In the genomic region with DNA sequence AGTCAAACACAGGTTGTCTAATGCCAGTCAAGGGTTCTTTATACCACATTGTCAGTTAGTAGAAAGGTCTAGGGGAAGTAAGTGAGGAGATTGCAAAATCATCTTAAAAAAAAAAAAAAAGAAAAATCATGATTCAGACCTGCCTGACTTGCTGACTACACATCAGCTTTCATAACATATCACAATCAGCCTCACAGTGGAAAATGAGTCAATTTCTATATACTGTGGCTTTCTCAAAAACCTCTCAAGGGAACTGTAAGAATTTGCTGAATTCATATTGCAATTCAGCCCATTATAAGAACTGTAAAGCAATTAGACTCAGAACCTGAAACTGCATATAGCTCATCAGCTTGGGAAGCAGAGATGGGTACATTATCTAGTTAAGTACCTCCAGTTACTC, we compare ENCODE assay signal across 13 cellular contexts.
A peak's percentile ranks its signal among the peaks of the same experiment; 100 is the strongest.
DNase-seq lines count a peak whose midpoint lies in the region; TF ChIP-seq lines count a peak whose summit lies in the region.
"Had no signal": no experiment of that assay in that cellular context is flagged by ENCODE, and none has a peak within 500 bp of the region (broad histone marks: within the 10 kb centered on the region; RNA-seq: fewer than 3 reads in every experiment).

No MANE protein-coding gene starts in this region.

- DNase-seq in Caki2 (ENCODE audit: low read depth) (peak; percentile 35), MV-4-11 (lab: John Stamatoyannopoulos, UW) (peak; percentile 71), caudate nucleus (lab: John Stamatoyannopoulos, UW) (peak in 2 of 61 donors; percentile 15 to 21), renal cortical epithelial cell (ENCODE audit: low read depth) (peak; percentile 91), DMS53 treated with DMSO at 0.1 percent for 48 hours (lab: John Stamatoyannopoulos, UW; ENCODE audit: unreplicated experiment) (no peak), osteocyte (ENCODE audit: extremely low spot score, unreplicated experiment) (no peak), NCI-H1092 (lab: John Stamatoyannopoulos, UW) (no peak), NCI-H526 treated with DMSO at 0.1 percent for 48 hours (lab: John Stamatoyannopoulos, UW) (no peak)
- DNase-seq: activated CD4-positive, alpha-beta T cell treated with anti-CD3 and anti-CD28 coated beads, Interleukin-2, amount 50 U/mL, for 48 hours; aorta; GDM1; NCI-H2081; SHP77 treated with DMSO at 0.1 percent for 48 hours had no signal

- in situ Hi-C loops in Caki2 (cut with HindIII; ENCODE audit: low pct_unique_long_range_greater_than_20kb, low sequenced_read_pairs) = no loop called here

- H3K27ac Mint-ChIP-seq in osteocyte (ENCODE audit: unreplicated experiment) = no peak overlapping the region

- peaks cover 24% of the 10 kb centered on the region for H3K4me1 Mint-ChIP-seq in osteocyte (ENCODE audit: unreplicated experiment)

- TF ChIP-seq CTCF in osteocyte (IDR thresholded peaks at IDR 0.05) = no peak

- H3K27me3 Mint-ChIP-seq in osteocyte (ENCODE audit: unreplicated experiment) = peaks cover 14% of the 10 kb centered on the region

- no peaks in the 10 kb centered on the region for H3K36me3 Mint-ChIP-seq in osteocyte (ENCODE audit: unreplicated experiment)

- no peak overlapping the region for H3K4me3 Mint-ChIP-seq in osteocyte (ENCODE audit: unreplicated experiment)

- no peaks in the 10 kb centered on the region for H3K9me3 Mint-ChIP-seq in osteocyte (ENCODE audit: unreplicated experiment)

- peak overlapping the region; percentile 8 for H3K27ac ChIP-seq in caudate nucleus (ENCODE audit: low read depth, low read length)

Comparison
In these comparisons a context has a peak if more than half of its experiments do, and no peak if none do; other contexts are left out.
1. DNase-seq: peak in Caki2 (single experiment), MV-4-11 (single experiment) and renal cortical epithelial cell (single experiment); none in DMS53 treated with DMSO at 0.1 percent for 48 hours (single experiment), osteocyte (single experiment), NCI-H1092 (single experiment) and NCI-H526 treated with DMSO at 0.1 percent for 48 hours (single experiment).